Comparison of ENCODE assay signal across 11 cellular contexts in genomic region chr5:91126448-91126847, GRCh38.
A peak's percentile ranks its signal among the peaks of the same experiment; 100 is the strongest.
DNase-seq lines count a peak whose midpoint lies in the region; ATAC-seq and TF ChIP-seq lines count a peak whose summit lies in the region.
"Had no signal": no experiment of that assay in that cellular context is flagged by ENCODE, and none has a peak within 500 bp of the region (broad histone marks: within the 10 kb centered on the region; RNA-seq: fewer than 3 reads in every experiment).

No MANE protein-coding gene starts in this region.

- H3K4me1 ChIP-seq in gastroesophageal sphincter: peaks cover 19 to 83% (median 33%) of the 10 kb centered on the region in 3 donors

- H3K4me3 ChIP-seq in gastroesophageal sphincter: no peak overlapping the region

- no peak for TF ChIP-seq CTCF in AG09319 (IDR thresholded peaks at IDR 0.05; ENCODE audit: low read depth, low read length)
- no peak for TF ChIP-seq CTCF in VCaP (conservative IDR thresholded peaks at IDR 0.05)
- no peak for TF ChIP-seq CTCF in gastroesophageal sphincter (IDR thresholded peaks at IDR 0.05)

- no peaks in the 10 kb centered on the region for H3K27me3 ChIP-seq in gastroesophageal sphincter

- no peaks in the 10 kb centered on the region for H3K9me3 ChIP-seq in gastroesophageal sphincter

- H3K27ac ChIP-seq in VCaP (peak overlapping the region; percentile 87), gastroesophageal sphincter (peak overlapping the region in 3 of 4 donors; percentile 70 to 74 (median 71))

- no peak for TF ChIP-seq POLR2A in gastroesophageal sphincter (IDR thresholded peaks at IDR 0.05)

- ATAC-seq in gastroesophageal sphincter: peak; percentile 66
- ATAC-seq in left lobe of liver: no peak
- ATAC-seq in HG02642 (IDR thresholded peaks at IDR 0.05; ENCODE audit: poor library complexity, unreplicated experiment): no peak
- ATAC-seq in HG02571 (IDR thresholded peaks at IDR 0.05; ENCODE audit: unreplicated experiment): no peak
- ATAC-seq: CD8-positive, alpha-beta T cell; HCT116 had no signal

- H3K36me3 ChIP-seq in gastroesophageal sphincter: no peaks in the 10 kb centered on the region

- 0 to 21% methylated on average over 1 of the region's 1 CpG for WGBS in gastroesophageal sphincter (ENCODE audit: low coverage in 1 of 2), 2 donors

- TF ChIP-seq EP300 in gastroesophageal sphincter (IDR thresholded peaks at IDR 0.05): no peak

- DNase-seq in AG09319 (ENCODE audit: extremely low read depth, low read depth): peak; percentile 70
- DNase-seq in renal cortical epithelial cell (ENCODE audit: low read depth): peak; percentile 65
- no peak for DNase-seq in NCI-H128 (lab: John Stamatoyannopoulos, UW; ENCODE audit: unreplicated experiment)
- no peak for DNase-seq in left lobe of liver (ENCODE audit: low spot score)
- DNase-seq: CD8-positive, alpha-beta T cell; stimulated activated CD4-positive, alpha-beta T cell treated with anti-CD3 and anti-CD28 coated beads, Interleukin-2, amount 100 ng/mL, for 48 hours had no signal

Comparison
In these comparisons a context has a peak if more than half of its experiments do, and no peak if none do; other contexts are left out.
1. DNase-seq: peak in AG09319 (single experiment) and renal cortical epithelial cell (single experiment); none in NCI-H128 (single experiment) and left lobe of liver (single experiment).